22 cellular contexts compared by ENCODE assay signal in the genomic region with DNA sequence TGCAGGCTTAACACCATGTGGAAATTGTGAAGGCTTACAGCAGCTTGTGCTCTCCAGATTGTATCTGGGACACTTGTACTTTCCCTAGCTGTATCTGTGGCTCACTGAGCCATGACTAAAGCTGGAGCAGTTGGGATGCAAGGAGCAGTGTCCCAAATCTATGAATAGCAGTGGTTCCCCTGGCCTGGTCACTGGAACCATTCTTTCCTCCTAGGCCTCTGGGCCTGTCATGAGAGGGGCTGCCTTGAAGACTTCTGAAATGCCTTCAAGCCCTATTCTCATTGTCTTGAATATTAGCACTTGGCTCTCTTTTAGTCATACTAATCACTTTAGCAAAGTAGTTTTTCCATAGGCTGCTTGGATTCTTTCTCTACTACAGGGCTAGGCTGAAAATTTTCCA.
DNase-seq lines count a peak whose midpoint lies in the region; ATAC-seq, FAIRE-seq and TF ChIP-seq lines count a peak whose summit lies in the region.
"Had no signal": no experiment of that assay in that cellular context is flagged by ENCODE, and none has a peak within 500 bp of the region (broad histone marks: within the 10 kb centered on the region; RNA-seq: fewer than 3 reads in every experiment).

No MANE protein-coding gene starts in this region.

- H3K27ac ChIP-seq in HepG2 (ENCODE audit: extremely low read length, insufficient read depth, low read length) (no peak overlapping the region), right lobe of liver (no peak overlapping the region), HEK293 (ENCODE audit: extremely low read depth, low read depth, low read length) (no peak overlapping the region), endodermal cell (ENCODE audit: low read depth, low read length) (no peak overlapping the region)
- H3K27ac ChIP-seq: 22Rv1, BLaER1 had no signal

- H3K27me3 Mint-ChIP-seq in endodermal cell (ENCODE audit: insufficient read depth): no peaks in the 10 kb centered on the region
- H3K27me3 Mint-ChIP-seq in naive thymus-derived CD8-positive, alpha-beta T cell: no peaks in the 10 kb centered on the region
- H3K27me3 Mint-ChIP-seq: CD4-positive, alpha-beta memory T cell; CD4-positive, CD25-positive, alpha-beta regulatory T cell; CD8-positive, alpha-beta memory T cell had no signal

- H3K9ac ChIP-seq in HepG2 (ENCODE audit: insufficient read depth, low read depth, low read length) (no peak overlapping the region), endodermal cell (ENCODE audit: extremely low read depth, low read length, poor library complexity, severe bottlenecking) (no peak overlapping the region)
- H3K9ac ChIP-seq: BLaER1 had no signal

- no peak for TF ChIP-seq RAD21 in HepG2 (CRISPR knock-in tag; IDR thresholded peaks at IDR 0.05)

- no TSS peak for BruUV-seq in HepG2 (replicated peaks; lab: Mats Ljungman, UMichigan)

- H3K36me3 Mint-ChIP-seq in endodermal cell (ENCODE audit: low read depth): no peaks in the 10 kb centered on the region
- H3K36me3 Mint-ChIP-seq in naive thymus-derived CD8-positive, alpha-beta T cell: no peaks in the 10 kb centered on the region
- H3K36me3 Mint-ChIP-seq: CD14-positive monocyte; CD4-positive, alpha-beta memory T cell; CD4-positive, CD25-positive, alpha-beta regulatory T cell; CD8-positive, alpha-beta memory T cell had no signal

- TF ChIP-seq POLR2A in HepG2 (IDR thresholded peaks at IDR 0.05; ENCODE audit: insufficient read depth in 1 of 2, low read depth in 2 of 2, low read length in 2 of 2) (no peak), right lobe of liver (IDR thresholded peaks at IDR 0.05) (no peak)

- H3K4me1 ChIP-seq in HepG2 (ENCODE audit: insufficient read depth, low read length) (no peaks in the 10 kb centered on the region), right lobe of liver (no peaks in the 10 kb centered on the region), HEK293 (ENCODE audit: control insufficient read depth, insufficient read depth, low read length) (no peaks in the 10 kb centered on the region), endodermal cell (ENCODE audit: control insufficient read depth, insufficient read depth, low read length) (no peaks in the 10 kb centered on the region)
- H3K4me1 ChIP-seq: BE2C, BLaER1 had no signal

- TF ChIP-seq EP300 in HepG2 (IDR thresholded peaks at IDR 0.05; ENCODE audit: low read depth in 2 of 2, low read length in 2 of 2): no peak
- TF ChIP-seq EP300 in HepG2 (CRISPR knock-in tag; IDR thresholded peaks at IDR 0.05; ENCODE audit: borderline replicate concordance): no peak

- H3K27me3 ChIP-seq in HepG2 (ENCODE audit: control insufficient read depth in 1 of 2, insufficient read depth in 2 of 2, low read length in 2 of 2) (no peaks in the 10 kb centered on the region), right lobe of liver (no peaks in the 10 kb centered on the region), endodermal cell (ENCODE audit: control insufficient read depth, insufficient read depth, low read length, poor library complexity, severe bottlenecking) (no peaks in the 10 kb centered on the region)
- H3K27me3 ChIP-seq: BE2C, BLaER1 had no signal

- FAIRE-seq in HepG2 (lab: Jason Lieb, UNC): no peak
- FAIRE-seq: G401.6, GM12891 had no signal

- H2AFZ ChIP-seq in HepG2 (ENCODE audit: low read length): no peak overlapping the region

- CTCF ChIA-PET in HepG2 (lab: Yijun Ruan, JAX; ENCODE audit: low intra/inter-chr PET ratio, low total read pairs): no interaction called here
- CTCF ChIA-PET in HEK293 (lab: Yijun Ruan, JAX): no interaction called here

- H3K27ac Mint-ChIP-seq in endodermal cell: no peak overlapping the region
- H3K27ac Mint-ChIP-seq in naive thymus-derived CD8-positive, alpha-beta T cell: no peak overlapping the region
- H3K27ac Mint-ChIP-seq: CD14-positive monocyte; CD4-positive, alpha-beta memory T cell; CD8-positive, alpha-beta memory T cell had no signal

- H3K36me3 ChIP-seq in HepG2 (replicated peaks in 1 of 2; ENCODE audit: control insufficient read depth in 1 of 2, insufficient read depth in 2 of 2, low read length in 2 of 2) (no peaks in the 10 kb centered on the region), right lobe of liver (no peaks in the 10 kb centered on the region), HEK293 (ENCODE audit: control insufficient read depth in 2 of 2, insufficient read depth in 1 of 2, low read length in 2 of 2) (no peaks in the 10 kb centered on the region), endodermal cell (ENCODE audit: control insufficient read depth, insufficient read depth, low read length) (no peaks in the 10 kb centered on the region)
- H3K36me3 ChIP-seq: BE2C had no signal

- intact Hi-C loops in HepG2 (cut with micrococcal nuclease; ENCODE audit: unreplicated experiment): no loop called here
- intact Hi-C loops in right lobe of liver (cut with DNase I): no loop called here

- H3K9me3 Mint-ChIP-seq in endodermal cell: peaks cover 32% of the 10 kb centered on the region
- peaks cover 7 to 27% (median 11%) of the 10 kb centered on the region in 9 donors for H3K9me3 Mint-ChIP-seq in naive thymus-derived CD8-positive, alpha-beta T cell

- peaks cover 3% of the 10 kb centered on the region for H3K4me1 Mint-ChIP-seq in endodermal cell
- H3K4me1 Mint-ChIP-seq in naive thymus-derived CD8-positive, alpha-beta T cell: no peaks in the 10 kb centered on the region
- H3K4me1 Mint-ChIP-seq: CD14-positive monocyte; CD4-positive, alpha-beta memory T cell; CD4-positive, CD25-positive, alpha-beta regulatory T cell; CD8-positive, alpha-beta memory T cell had no signal

- H3K4me2 ChIP-seq in HepG2 (ENCODE audit: low read depth, low read length): no peak overlapping the region
- H3K4me2 ChIP-seq: BLaER1 had no signal

- H3K4me3 Mint-ChIP-seq in endodermal cell: no peak overlapping the region
- H3K4me3 Mint-ChIP-seq in naive thymus-derived CD8-positive, alpha-beta T cell: no peak overlapping the region
- H3K4me3 Mint-ChIP-seq: CD14-positive monocyte; CD4-positive, alpha-beta memory T cell; CD4-positive, CD25-positive, alpha-beta regulatory T cell; CD8-positive, alpha-beta memory T cell had no signal

- no peaks in the 10 kb centered on the region for H3K79me2 ChIP-seq in HepG2 (ENCODE audit: insufficient read depth, low read length)

- H3K4me3 ChIP-seq in HepG2 (replicated peaks in 1 of 3; ENCODE audit: insufficient read depth in 1 of 3, low read depth in 2 of 3, low read length in 3 of 3) (no peak overlapping the region), right lobe of liver (no peak overlapping the region), HEK293 (ENCODE audit: low read depth, low read length) (no peak overlapping the region), endodermal cell (ENCODE audit: low read length) (peak overlapping the region; percentile 2)
- H3K4me3 ChIP-seq: BLaER1 had no signal

- in situ Hi-C loops in HepG2 (cut with HindIII; ENCODE audit: extremely low pct_ligation_motif_present, low pct_unique_long_range_greater_than_20kb): no loop called here

- no peak for ATAC-seq in HepG2
- no peak for ATAC-seq in right lobe of liver
- no peak for ATAC-seq in naive thymus-derived CD8-positive, alpha-beta T cell

- no peaks in the 10 kb centered on the region for H4K20me1 ChIP-seq in HepG2 (ENCODE audit: insufficient read depth, low read length)
- H4K20me1 ChIP-seq: BLaER1 had no signal

- TF ChIP-seq CTCF in HepG2 (CRISPR knock-in tag; IDR thresholded peaks at IDR 0.05) (no peak), right lobe of liver (IDR thresholded peaks at IDR 0.05) (no peak), HEK293 (tag by site-specific recombination; IDR thresholded peaks at IDR 0.05) (no peak), endodermal cell (conservative IDR thresholded peaks at IDR 0.05) (no peak)

- DNase-seq in HepG2 (ENCODE audit: low spot score) (no peak), right lobe of liver (no peak), endodermal cell (no peak), hepatic stellate cell (ENCODE audit: low spot score) (no peak), DMS114 treated with DMSO at 0.1 percent for 48 hours (lab: John Stamatoyannopoulos, UW; ENCODE audit: unreplicated experiment) (no peak)
- DNase-seq in naive thymus-derived CD8-positive, alpha-beta T cell: no peak
- DNase-seq: ACHN; BE2C; C1 segment of cervical spinal cord; CD4-positive, alpha-beta memory T cell; CD4-positive, CD25-positive, alpha-beta regulatory T cell; CD8-positive, alpha-beta memory T cell; COR-L47; DMS 273 treated with DMSO at 0.1 percent for 48 hours; DMS79 treated with DMSO at 0.1 percent for 48 hours; GF-D8 had no signal

- H3K9me3 ChIP-seq in HepG2 (ENCODE audit: low read length): peaks cover 96% of the 10 kb centered on the region
- H3K9me3 ChIP-seq in right lobe of liver: no peaks in the 10 kb centered on the region
- H3K9me3 ChIP-seq in HEK293 (ENCODE audit: control insufficient read depth, insufficient read depth, low read depth, low read length): no peaks in the 10 kb centered on the region
- H3K9me3 ChIP-seq in endodermal cell (ENCODE audit: control insufficient read depth, low read length): peaks cover 17% of the 10 kb centered on the region
- H3K9me3 ChIP-seq: BE2C had no signal

- POLR2A ChIA-PET in HepG2 (lab: Yijun Ruan, JAX) (no interaction called here), HEK293 (lab: Yijun Ruan, JAX) (no interaction called here)
- POLR2A ChIA-PET in naive thymus-derived CD8-positive, alpha-beta T cell (lab: Charles Lee): no interaction called here

TF ChIP-seq in HepG2, 621 proteins besides CTCF, POLR2A, EP300 and RAD21:
- no peak for TF ChIP-seq NR2C2 (CRISPR knock-in tag; IDR thresholded peaks at IDR 0.05; ENCODE audit: borderline replicate concordance)
- TF ChIP-seq ZFP36 (IDR thresholded peaks at IDR 0.05; ENCODE audit: borderline replicate concordance, low read depth, low read length, partially characterized antibody): peak; percentile 28
TF ChIP-seq in HepG2: peak in this region for 1.

TF ChIP-seq in HEK293, 187 proteins besides CTCF, POLR2A, EP300 and RAD21:
- TF ChIP-seq ZNF623 (tag by site-specific recombination; IDR thresholded peaks at IDR 0.05): no peak
- TF ChIP-seq ZNF585B (tag by site-specific recombination; IDR thresholded peaks at IDR 0.05): peak; percentile 75
